ENCODE assay signal across 1 cellular context in genomic region chr10:22624289-22624738, GRCh38.
TF ChIP-seq lines count a peak whose summit lies in the region.

No MANE protein-coding gene starts in this region.

TF ChIP-seq in SK-N-SH, 30 proteins besides CTCF, POLR2A, EP300 and RAD21 (continued from another document):
- TF ChIP-seq REST (IDR thresholded peaks at IDR 0.05; ENCODE audit: low read depth, low read length) (no peak), FOXJ3 (CRISPR knock-in tag; IDR thresholded peaks at IDR 0.05) (no peak)
